Comparison of ENCODE assay signal across 11 cellular contexts in the genomic region with DNA sequence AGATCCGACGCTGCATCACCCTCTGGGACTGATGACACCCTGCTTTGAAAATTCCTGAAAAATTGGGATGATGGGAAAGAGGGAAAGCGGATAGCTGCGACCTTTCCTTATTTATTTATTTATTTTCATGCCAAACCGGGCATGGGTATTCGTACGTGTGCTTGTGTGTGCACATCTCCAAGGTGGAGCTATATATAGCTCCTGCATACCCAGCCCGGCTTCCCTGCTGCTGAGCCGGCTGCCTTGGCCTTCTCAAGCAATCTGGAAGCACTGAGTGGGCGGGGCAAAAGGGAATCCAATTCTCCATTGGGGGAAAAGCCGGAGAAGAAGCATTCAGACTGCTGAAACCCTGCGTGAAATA. TPM values are rescaled to one million over a fixed set of nuclear protein-coding genes. Genes with fewer than 3 reads are reported as not detected.
DNase-seq lines count a peak whose midpoint lies in the region; ATAC-seq and TF ChIP-seq lines count a peak whose summit lies in the region.
"Had no signal": no experiment of that assay in that cellular context is flagged by ENCODE, and none has a peak within 500 bp of the region (broad histone marks: within the 10 kb centered on the region; RNA-seq: fewer than 3 reads in every experiment).

No MANE protein-coding gene starts in this region.

- H3K4me1 ChIP-seq in ES-I3 (ENCODE audit: insufficient read depth, low read length) (no peaks in the 10 kb centered on the region; the same call in 1 of the 2 replicates), PC-9 (replicated peaks; ENCODE audit: insufficient read depth) (0 out of 2 replicates have a peak, but pooled peaks cover 4% of the 10 kb centered on the region), hepatocyte (ENCODE audit: insufficient read depth) (no peaks in the 10 kb centered on the region), prostate gland (replicated peaks) (no peaks in the 10 kb centered on the region)

- H3K27ac Mint-ChIP-seq in natural killer cell, result no peak overlapping the region

- no peaks in the 10 kb centered on the region; the same call in 1 of the 2 replicates for H3K27me3 ChIP-seq in PC-9 (ENCODE audit: insufficient read depth, low read depth)
- peaks cover 54% of the 10 kb centered on the region for H3K27me3 ChIP-seq in hepatocyte
- H3K27me3 ChIP-seq in prostate gland (replicated peaks; ENCODE audit: insufficient read depth), result no peaks in the 10 kb centered on the region

- H3K4me2 ChIP-seq in PC-9, result peak overlapping the region; percentile 91
- peak overlapping the region; percentile 98 for H3K4me2 ChIP-seq in hepatocyte

- H3K27ac ChIP-seq in PC-9, result no peak overlapping the region
- H3K27ac ChIP-seq in hepatocyte, result no peak overlapping the region
- peak overlapping the region in 1 of 2 donors; percentile 24 for H3K27ac ChIP-seq in prostate gland

- WGBS in hepatocyte (ENCODE audit: low lambda C conversion rate, missing lambda C conversion rate), result 7% methylated on average over 12 of the region's 12 CpGs
- 18% methylated on average over 12 of the region's 12 CpGs for WGBS in prostate gland

- peaks cover 2 to 3% of the 10 kb centered on the region in 2 donors for H3K9me3 Mint-ChIP-seq in natural killer cell

- intact Hi-C loops in PC-9 (cut with micrococcal nuclease; ENCODE audit: unreplicated experiment), result no loop called here
- intact Hi-C loops in prostate gland (cut with DNase I), result no loop called here
- intact Hi-C loops in natural killer cell (cut with micrococcal nuclease), result no loop called here

- TF ChIP-seq POLR2A in prostate gland (IDR thresholded peaks at IDR 0.05), result no peak

- H3K27me3 Mint-ChIP-seq in natural killer cell (ENCODE audit: low read depth in 2 of 2), result no peaks in the 10 kb centered on the region

- DNase-seq in PC-9, result no peak
- DNase-seq in hepatocyte (ENCODE audit: low spot score), result peak; percentile 40
- peak; percentile 5 for DNase-seq in prostate gland (ENCODE audit: low spot score)
- DNase-seq in natural killer cell, result no peak
- DNase-seq: NCI-H1048; stimulated activated CD4-positive, alpha-beta T cell treated with anti-CD3 and anti-CD28 coated beads, Interleukin-2, amount 100 ng/mL, for 48 hours had no signal

- ATAC-seq in natural killer cell (no peak), HG03571 (IDR thresholded peaks at IDR 0.05; ENCODE audit: unreplicated experiment) (no peak), GM21529 (IDR thresholded peaks at IDR 0.05; ENCODE audit: unreplicated experiment) (no peak), HG03159 (IDR thresholded peaks at IDR 0.05; ENCODE audit: unreplicated experiment) (no peak)

- no peaks in the 10 kb centered on the region for H3F3A ChIP-seq in PC-9 (ENCODE audit: insufficient read depth, low read depth)

- CTCF ChIA-PET in PC-9 (lab: Charles Lee), result no interaction called here

- no TSS peak for BruUV-seq in PC-9 (replicated peaks; lab: Mats Ljungman, UMichigan)

- TF ChIP-seq CTCF in PC-9 (conservative IDR thresholded peaks at IDR 0.05), result no peak
- no peak for TF ChIP-seq CTCF in hepatocyte (IDR thresholded peaks at IDR 0.05; ENCODE audit: poor library complexity)
- TF ChIP-seq CTCF in prostate gland (IDR thresholded peaks at IDR 0.05), result no peak
- no peak for TF ChIP-seq CTCF in natural killer cell (IDR thresholded peaks at IDR 0.05)

- POLR2A ChIA-PET in PC-9 (lab: Charles Lee; ENCODE audit: unreplicated experiment), result no interaction called here

- H3K9me2 ChIP-seq in PC-9 (ENCODE audit: insufficient read depth), result no peaks in the 10 kb centered on the region
- no peaks in the 10 kb centered on the region for H3K9me2 ChIP-seq in hepatocyte (replicated peaks; ENCODE audit: insufficient read depth)

- no peaks in the 10 kb centered on the region for H3K4me1 Mint-ChIP-seq in natural killer cell

- H4K20me1 ChIP-seq in PC-9 (ENCODE audit: insufficient read depth) (no peaks in the 10 kb centered on the region), hepatocyte (ENCODE audit: insufficient read depth, poor library complexity, severe bottlenecking) (no peaks in the 10 kb centered on the region)

- H3K9me3 ChIP-seq in ES-I3 (ENCODE audit: control insufficient read depth, insufficient read depth, low read length) (no peaks in the 10 kb centered on the region), PC-9 (ENCODE audit: insufficient read depth, low read depth) (peaks cover 4% of the 10 kb centered on the region), hepatocyte (ENCODE audit: low read depth) (no peaks in the 10 kb centered on the region), prostate gland (no peaks in the 10 kb centered on the region)
- H3K9me3 ChIP-seq: HAP-1 had no signal

- no peaks in the 10 kb centered on the region for H3K36me3 Mint-ChIP-seq in natural killer cell

- H3K4me3 ChIP-seq in PC-9, result peak overlapping the region; percentile 66
- no peak overlapping the region for H3K4me3 ChIP-seq in hepatocyte
- H3K4me3 ChIP-seq in prostate gland, result peak overlapping the region; percentile 42 to 48

- H3K79me2 ChIP-seq in PC-9 (ENCODE audit: low read depth) (no peaks in the 10 kb centered on the region), hepatocyte (no peaks in the 10 kb centered on the region)

- no peak overlapping the region for H3K4me3 Mint-ChIP-seq in natural killer cell

- H3K9ac ChIP-seq in ES-I3 (ENCODE audit: low read depth, low read length), result peak overlapping the region; percentile 63; the same call in 1 of the 2 replicates

- H2AFZ ChIP-seq in PC-9 (peak overlapping the region; percentile 95), hepatocyte (no peak overlapping the region)

- H3K36me3 ChIP-seq in ES-I3 (ENCODE audit: insufficient read depth, low read length), result no peaks in the 10 kb centered on the region
- H3K36me3 ChIP-seq in PC-9 (ENCODE audit: low read depth), result no peaks in the 10 kb centered on the region
- no peaks in the 10 kb centered on the region for H3K36me3 ChIP-seq in hepatocyte (replicated peaks; ENCODE audit: insufficient read depth, low read depth)
- H3K36me3 ChIP-seq in prostate gland, result no peaks in the 10 kb centered on the region
- H3K36me3 ChIP-seq: HAP-1 had no signal

RNA-seq across cellular contexts. Expression of a gene that starts 1.2 kb away (rescaled TPM):
- total RNA-seq in PC-9 (2021) (0.37 and 0.45 TPM in 2 replicates), hepatocyte (2.4 and 4.1 TPM in 2 replicates), prostate gland (10 to 100 TPM; 16.3 to 33.6 TPM), natural killer cell (not detected)
- 0.58 and 1.7 TPM in 2 replicates for polyA plus RNA-seq in hepatocyte

Comparison
In these comparisons a context has a peak if more than half of its experiments do, and no peak if none do; other contexts are left out.
1. DNase-seq: peak in hepatocyte (single experiment) and prostate gland (single experiment); none in PC-9 (0 of 2) and natural killer cell (single experiment).